8 cellular contexts compared by ENCODE assay signal in genomic region chr22:17637490-17638181, GRCh38. TPM values are rescaled to one million over a fixed set of nuclear protein-coding genes. Genes with fewer than 3 reads are reported as not detected.
DNase-seq lines count a peak whose midpoint lies in the region; ATAC-seq and TF ChIP-seq lines count a peak whose summit lies in the region.

No MANE protein-coding gene starts in this region.

- no peak for DNase-seq in BE2C
- DNase-seq in cardiac fibroblast (ENCODE audit: low read depth in 2 of 2) = no peak
- DNase-seq in naive B cell = no peak
- no peak for DNase-seq in DMS114 treated with DMSO at 0.1 percent for 48 hours (lab: John Stamatoyannopoulos, UW; ENCODE audit: unreplicated experiment)
- no peak for DNase-seq in OCI-M1 (lab: John Stamatoyannopoulos, UW)
- DNase-seq in stimulated activated CD8-positive, alpha-beta memory T cell treated with anti-CD3 and anti-CD28 coated beads, Interleukin-4, amount 100 ng/mL, for 48 hours = no peak

- H3K9me3 ChIP-seq in BE2C (no peaks in the 10 kb centered on the region), HUES6 (ENCODE audit: control insufficient read depth, insufficient read depth, low read depth, low read length) (0 out of 2 replicates have a peak, but pooled peaks cover 3% of the 10 kb centered on the region)

- peak overlapping the region; percentile 84 to 99 (median 93) for H3K4me3 Mint-ChIP-seq in naive B cell

- no peaks in the 10 kb centered on the region for H3K9me3 Mint-ChIP-seq in naive B cell

- no peaks in the 10 kb centered on the region for H3K36me3 ChIP-seq in BE2C
- H3K36me3 ChIP-seq in HUES6 (ENCODE audit: control insufficient read depth, insufficient read depth, low read length) = peaks cover 6% of the 10 kb centered on the region; the same call in 1 of the 2 replicates

- H3K4me1 ChIP-seq in BE2C (no peaks in the 10 kb centered on the region), HUES6 (ENCODE audit: control insufficient read depth, insufficient read depth, low read length) (peaks cover 15% of the 10 kb centered on the region; the same call in 1 of the 2 replicates)

- TF ChIP-seq CTCF in BE2C (IDR thresholded peaks at IDR 0.05; ENCODE audit: low read depth, low read length) (no peak), cardiac fibroblast (IDR thresholded peaks at IDR 0.05; ENCODE audit: low read depth, low read length) (no peak)

- peak overlapping the region; percentile 93; the same call in 1 of the 2 replicates for H3K27ac ChIP-seq in HUES6 (ENCODE audit: low read depth, low read length)

- H3K27me3 Mint-ChIP-seq in naive B cell = no peaks in the 10 kb centered on the region

- no peak for ATAC-seq in naive B cell (ENCODE audit: low read depth in 2 of 2)
- ATAC-seq in HG03039 (IDR thresholded peaks at IDR 0.05; ENCODE audit: unreplicated experiment) = no peak

- H3K4me1 Mint-ChIP-seq in naive B cell = peaks cover 12 to 32% (median 23%) of the 10 kb centered on the region in 3 donors

- peak overlapping the region; percentile 95 for H3K9ac ChIP-seq in HUES6 (ENCODE audit: low read length)

- H3K36me3 Mint-ChIP-seq in naive B cell = no peaks in the 10 kb centered on the region

- no peaks in the 10 kb centered on the region for H3K27me3 ChIP-seq in BE2C
- no peaks in the 10 kb centered on the region for H3K27me3 ChIP-seq in HUES6 (ENCODE audit: control insufficient read depth, insufficient read depth, low read length)

- H3K27ac Mint-ChIP-seq in naive B cell = peak overlapping the region; percentile 97 to 100 (median 99)

- H3K4me3 ChIP-seq in BE2C (ENCODE audit: low read depth, low read length) (peak overlapping the region; percentile 74), HUES6 (ENCODE audit: low read depth, low read length) (peak overlapping the region; percentile 81), cardiac fibroblast (replicated peaks in 1 of 2; ENCODE audit: low read depth in 2 of 2, low read length in 2 of 2) (peak overlapping the region; percentile 86 to 91)

RNA-seq across cellular contexts. Expression of gene BCL2L13, which starts 0.9 kb away (rescaled TPM):
- 51.7 TPM for polyA plus RNA-seq in BE2C (2012; ENCODE audit: insufficient read depth, insufficient read length, low read depth)
- polyA plus RNA-seq in naive B cell (ENCODE audit: low read depth in 6 of 6) = 10 to 100 TPM; 21.5 to 49.5 (median 47.7) TPM

RNA-seq across cellular contexts. Expression of gene ATP6V1E1, which starts 9.1 kb away (rescaled TPM):
- polyA plus RNA-seq in BE2C (2012; ENCODE audit: insufficient read depth, insufficient read length, low read depth) = 164 TPM
- polyA plus RNA-seq in naive B cell (ENCODE audit: low read depth in 6 of 6) = 100 to 1,000 TPM in 4 of 6 donors, 10 to 100 TPM in 2; 86.0 to 127 (median 107) TPM
